ENCODE assay signal across 18 cellular contexts in the genomic region with DNA sequence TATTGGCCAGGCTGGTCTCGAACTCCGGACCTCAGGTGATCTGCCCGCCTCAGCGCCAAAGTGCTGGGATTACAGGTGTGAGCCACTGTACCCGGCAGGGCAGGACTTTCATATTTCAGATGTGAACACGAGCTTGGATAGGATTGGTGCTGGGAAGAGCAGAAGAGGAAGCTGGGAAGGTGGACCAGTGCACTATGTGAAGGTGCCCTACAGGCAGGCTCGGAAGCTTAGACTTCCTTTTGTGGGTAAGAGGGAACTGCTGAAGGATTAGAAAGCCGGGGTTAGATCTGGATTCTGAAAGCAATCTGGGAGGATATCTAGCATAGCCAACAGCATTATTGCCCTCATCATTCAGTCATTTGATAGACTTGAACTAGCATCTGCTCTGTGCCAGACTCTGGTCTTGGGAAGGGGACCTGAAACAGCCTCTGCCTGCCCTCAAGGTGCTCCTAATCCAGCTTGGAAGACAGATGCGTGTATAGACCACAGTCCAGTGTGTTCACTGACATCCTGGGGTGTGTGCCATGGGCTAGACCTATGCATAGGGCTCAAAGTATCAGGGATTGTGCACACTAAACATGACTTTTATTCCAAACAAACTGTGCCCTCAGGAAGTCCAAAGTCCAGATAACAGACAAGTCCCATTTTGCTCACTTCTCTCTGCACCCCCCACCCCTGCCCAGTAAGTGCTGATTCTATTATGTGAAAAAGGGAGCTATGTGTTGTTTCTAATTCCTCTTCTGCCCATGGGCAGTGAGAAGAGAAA. TPM values are rescaled to one million over a fixed set of nuclear protein-coding genes. Genes with fewer than 3 reads are reported as not detected.
DNase-seq lines count a peak whose midpoint lies in the region; ATAC-seq and TF ChIP-seq lines count a peak whose summit lies in the region.
"Had no signal": no experiment of that assay in that cellular context is flagged by ENCODE, and none has a peak within 500 bp of the region (broad histone marks: within the 10 kb centered on the region; RNA-seq: fewer than 3 reads in every experiment).

No MANE protein-coding gene starts in this region.

- POLR2A ChIA-PET in naive thymus-derived CD8-positive, alpha-beta T cell (lab: Charles Lee) = interaction anchor here (0.6 to 4.8 kb wide), 10 partner anchors 9 to 406 kb away, joined by 3 to 39 read pairs (median 6); partner anchors contain the start of genes CANX, HNRNPH1 and MAML1

- H3K4me3 ChIP-seq in adrenal gland (no peak overlapping the region), WERI-Rb-1 (ENCODE audit: low read depth, low read length) (no peak overlapping the region), left lung (no peak overlapping the region)
- H3K4me3 ChIP-seq: SJSA1 had no signal

- peak overlapping the region; percentile 47 to 86 (median 74) for H3K4me3 Mint-ChIP-seq in naive thymus-derived CD8-positive, alpha-beta T cell

- H3K4me1 Mint-ChIP-seq in naive thymus-derived CD8-positive, alpha-beta T cell = peaks cover 17 to 52% (median 31%) of the 10 kb centered on the region in 4 donors

- H3K9me3 ChIP-seq in adrenal gland (replicated peaks in 1 of 3) = no peaks in the 10 kb centered on the region
- no peaks in the 10 kb centered on the region for H3K9me3 ChIP-seq in WERI-Rb-1 (ENCODE audit: severe bottlenecking)
- no peaks in the 10 kb centered on the region for H3K9me3 ChIP-seq in left lung
- H3K9me3 ChIP-seq: SJSA1, upper lobe of right lung had no signal

- peaks cover 15 to 17% of the 10 kb centered on the region in 2 donors for H3K4me1 ChIP-seq in adrenal gland (replicated peaks in 1 of 2)
- peaks cover 16 to 30% of the 10 kb centered on the region in 2 donors for H3K4me1 ChIP-seq in left lung

- intact Hi-C loops in adrenal gland (cut with DNase I) = no loop called here
- intact Hi-C loops in left lung (cut with DNase I) = no loop called here

- H3K27ac ChIP-seq in adrenal gland = no peak overlapping the region
- no peak overlapping the region for H3K27ac ChIP-seq in WERI-Rb-1
- H3K27ac ChIP-seq in left lung = no peak overlapping the region
- H3K27ac ChIP-seq: 22Rv1, SJSA1, upper lobe of right lung had no signal

- ATAC-seq in activated naive CD4-positive, alpha-beta T cell treated with anti-CD3 and anti-CD28 coated beads, Interleukin-2, amount 50 U/mL, for 72 hours = no peak
- no peak for ATAC-seq in naive thymus-derived CD8-positive, alpha-beta T cell
- ATAC-seq in left lung = no peak
- ATAC-seq: upper lobe of right lung had no signal

- 88 to 94% (median 91%) methylated on average over 7 to 9 of the region's 9 CpGs for WGBS in adrenal gland, 4 donors

- no peak for TF ChIP-seq CTCF in adrenal gland (IDR thresholded peaks at IDR 0.05)
- no peak for TF ChIP-seq CTCF in WERI-Rb-1 (IDR thresholded peaks at IDR 0.05; ENCODE audit: low read depth, low read length)
- TF ChIP-seq CTCF in left lung (IDR thresholded peaks at IDR 0.05) = no peak

- H3K27ac Mint-ChIP-seq in activated naive CD4-positive, alpha-beta T cell treated with anti-CD3 and anti-CD28 coated beads, Interleukin-2, amount 50 U/mL, for 72 hours = peak overlapping the region; percentile 69 to 79
- peak overlapping the region in 9 of 10 donors; percentile 48 to 93 (median 82) for H3K27ac Mint-ChIP-seq in naive thymus-derived CD8-positive, alpha-beta T cell

- H3K36me3 ChIP-seq in adrenal gland (replicated peaks in 1 of 2) (no peaks in the 10 kb centered on the region), WERI-Rb-1 (no peaks in the 10 kb centered on the region), left lung (no peaks in the 10 kb centered on the region)
- H3K36me3 ChIP-seq: upper lobe of right lung had no signal

- H3K27me3 ChIP-seq in adrenal gland (no peaks in the 10 kb centered on the region), WERI-Rb-1 (ENCODE audit: insufficient read depth, low read depth, severe bottlenecking) (no peaks in the 10 kb centered on the region), left lung (no peaks in the 10 kb centered on the region)
- H3K27me3 ChIP-seq: dorsolateral prefrontal cortex, SJSA1, upper lobe of right lung had no signal

- no peak for TF ChIP-seq POLR2A in adrenal gland (IDR thresholded peaks at IDR 0.05)

- DNase-seq in DMS53 (lab: John Stamatoyannopoulos, UW) (peak; percentile 46), DMS53 treated with DMSO at 0.1 percent for 48 hours (lab: John Stamatoyannopoulos, UW; ENCODE audit: unreplicated experiment) (no peak), HuH-7 (ENCODE audit: low spot score) (peak; percentile 40), adrenal gland (no peak), WERI-Rb-1 (no peak), left lung (no peak)
- DNase-seq in activated naive CD4-positive, alpha-beta T cell treated with anti-CD3 and anti-CD28 coated beads, Interleukin-2, amount 50 U/mL, for 72 hours (ENCODE audit: low spot score in 2 of 2) = no peak
- DNase-seq in naive thymus-derived CD8-positive, alpha-beta T cell = no peak
- DNase-seq: activated CD4-positive, alpha-beta T cell treated with anti-CD3 and anti-CD28 coated beads for 4 hours; DMS 273 treated with DMSO at 0.1 percent for 48 hours; dorsolateral prefrontal cortex; islet precursor cell; NCI-H146; NCI-H69; upper lobe of right lung had no signal

- H3K9me3 Mint-ChIP-seq in activated naive CD4-positive, alpha-beta T cell treated with anti-CD3 and anti-CD28 coated beads, Interleukin-2, amount 50 U/mL, for 72 hours = no peaks in the 10 kb centered on the region
- no peaks in the 10 kb centered on the region for H3K9me3 Mint-ChIP-seq in naive thymus-derived CD8-positive, alpha-beta T cell

- H3K27me3 Mint-ChIP-seq in naive thymus-derived CD8-positive, alpha-beta T cell = no peaks in the 10 kb centered on the region

- H3K36me3 Mint-ChIP-seq in activated naive CD4-positive, alpha-beta T cell treated with anti-CD3 and anti-CD28 coated beads, Interleukin-2, amount 50 U/mL, for 72 hours = peaks cover 22 to 32% of the 10 kb centered on the region in 2 donors
- peaks cover 0 to 3% (median 0%) of the 10 kb centered on the region in 3 donors for H3K36me3 Mint-ChIP-seq in naive thymus-derived CD8-positive, alpha-beta T cell

RNA-seq across cellular contexts. Expression of gene CBY3, which starts 0.6 kb away (rescaled TPM):
- not detected for total RNA-seq in activated naive CD4-positive, alpha-beta T cell treated with anti-CD3 and anti-CD28 coated beads, Interleukin-2, amount 50 U/mL, for 72 hours
- under 1 TPM in 1 of 2 experiments, not detected in 1; 0.99 TPM for total RNA-seq in naive thymus-derived CD8-positive, alpha-beta T cell
- under 1 TPM in 2 of 3 donors, not detected in 1; 0.62 to 0.66 TPM for polyA plus RNA-seq in naive thymus-derived CD8-positive, alpha-beta T cell
- total RNA-seq in adrenal gland (not detected), left lung (not detected)
- polyA plus RNA-seq in adrenal gland = under 1 TPM in 1 of 3 donors, not detected in 2; 0.10 TPM
- total RNA-seq: HT1080, SJSA1, upper lobe of right lung had no signal

RNA-seq across cellular contexts. Expression of gene CANX, which starts 18.6 kb away (rescaled TPM):
- 100 to 1,000 TPM; 417 to 484 TPM for total RNA-seq in activated naive CD4-positive, alpha-beta T cell treated with anti-CD3 and anti-CD28 coated beads, Interleukin-2, amount 50 U/mL, for 72 hours
- total RNA-seq in naive thymus-derived CD8-positive, alpha-beta T cell = 100 to 1,000 TPM; 219 to 225 TPM
- polyA plus RNA-seq in naive thymus-derived CD8-positive, alpha-beta T cell = 100 to 1,000 TPM; 172 to 220 (median 190) TPM
- 1,000 to 10,000 TPM in 1 of 8 donors, 100 to 1,000 TPM in 7; 217 to 1,022 (median 394) TPM for total RNA-seq in adrenal gland
- 100 to 1,000 TPM in 1 of 3 donors, 10 to 100 TPM in 2; 80.0 to 992 (median 88.0) TPM for polyA plus RNA-seq in adrenal gland
- 100 to 1,000 TPM; 577 to 872 TPM for total RNA-seq in left lung

RNA-seq across cellular contexts. Expression of gene MAML1, which starts 52.4 kb away (rescaled TPM):
- 10 to 100 TPM; 25.3 to 29.6 TPM for total RNA-seq in activated naive CD4-positive, alpha-beta T cell treated with anti-CD3 and anti-CD28 coated beads, Interleukin-2, amount 50 U/mL, for 72 hours
- total RNA-seq in naive thymus-derived CD8-positive, alpha-beta T cell = 10 to 100 TPM; 45.0 to 48.5 TPM
- polyA plus RNA-seq in naive thymus-derived CD8-positive, alpha-beta T cell = 1 to 10 TPM; 2.8 to 9.6 (median 3.3) TPM
- total RNA-seq in adrenal gland = 10 to 100 TPM; 20.1 to 70.7 (median 32.4) TPM
- 10 to 100 TPM in 2 of 3 donors, 1 to 10 TPM in 1; 7.3 to 19.0 (median 12.6) TPM for polyA plus RNA-seq in adrenal gland
- total RNA-seq in left lung = 10 to 100 TPM; 23.8 to 25.2 TPM

RNA-seq across cellular contexts. Expression of gene HNRNPH1, which starts 56.7 kb away (rescaled TPM):
- total RNA-seq in activated naive CD4-positive, alpha-beta T cell treated with anti-CD3 and anti-CD28 coated beads, Interleukin-2, amount 50 U/mL, for 72 hours = 100 to 1,000 TPM; 925 to 947 TPM
- total RNA-seq in naive thymus-derived CD8-positive, alpha-beta T cell = 1,000 to 10,000 TPM; 1,803 to 1,897 TPM
- 100 to 1,000 TPM in 2 of 3 donors, 10 to 100 TPM in 1; 97.0 to 120 (median 104) TPM for polyA plus RNA-seq in naive thymus-derived CD8-positive, alpha-beta T cell
- total RNA-seq in adrenal gland (100 to 1,000 TPM; 131 to 516 (median 337) TPM), left lung (100 to 1,000 TPM; 404 to 490 TPM)
- polyA plus RNA-seq in adrenal gland = 100 to 1,000 TPM; 284 to 516 (median 357) TPM

Comparison
In these comparisons a context has a peak if more than half of its experiments do, and no peak if none do; other contexts are left out.
1. DNase-seq: peak in DMS53 (single experiment) and HuH-7 (single experiment); none in DMS53 treated with DMSO at 0.1 percent for 48 hours (single experiment), activated naive CD4-positive, alpha-beta T cell treated with anti-CD3 and anti-CD28 coated beads, Interleukin-2, amount 50 U/mL, for 72 hours (0 of 2), naive thymus-derived CD8-positive, alpha-beta T cell (0 of 10), adrenal gland (0 of 7), WERI-Rb-1 (single experiment) and left lung (0 of 2).